In genomic region chr2:98086491-98087446, GRCh38 we compare ENCODE assay signal across 8 cellular contexts. TPM values are rescaled to one million over a fixed set of nuclear protein-coding genes. Genes with fewer than 3 reads are reported as not detected.
DNase-seq lines count a peak whose midpoint lies in the region; ATAC-seq and TF ChIP-seq lines count a peak whose summit lies in the region.

VWA3B (plus strand) TSS chr2:98087167; CDS start chr2:98093093, 5,926 bp downstream.

- H3K27ac ChIP-seq in hepatocyte (no peak within 1 kb of the TSS), sigmoid colon (peak within 1 kb of the TSS in 1 of 4 donors; percentile 11)

- H3K9me2 ChIP-seq in hepatocyte (replicated peaks; ENCODE audit: insufficient read depth), result no peaks in the 10 kb centered on the region

- H3K27me3 Mint-ChIP-seq in CD14-positive monocyte (ENCODE audit: low read depth in 3 of 3), result peaks cover 15 to 29% (median 25%) of the 10 kb centered on the region in 3 donors

- H3K36me3 ChIP-seq in hepatocyte (replicated peaks; ENCODE audit: insufficient read depth, low read depth) (no peaks in the 10 kb centered on the region), sigmoid colon (no peaks in the 10 kb centered on the region)

- 1% methylated on average over 73 of the region's 74 CpGs for WGBS in hepatocyte (ENCODE audit: low lambda C conversion rate, missing lambda C conversion rate)
- 1 to 3% methylated on average over 74 of the region's 74 CpGs for WGBS in sigmoid colon, 2 donors

- peaks cover 0 to 2% of the 10 kb centered on the region in 2 donors for H3K36me3 Mint-ChIP-seq in CD14-positive monocyte

- H3K27ac Mint-ChIP-seq in CD14-positive monocyte, result peak within 1 kb of the TSS; percentile 75 to 95 (median 88)

- peak within 1 kb of the TSS; percentile 72 to 93 for H3K4me3 Mint-ChIP-seq in CD14-positive monocyte

- H2AFZ ChIP-seq in hepatocyte, result peak within 1 kb of the TSS; percentile 69

- H4K20me1 ChIP-seq in hepatocyte (ENCODE audit: insufficient read depth, poor library complexity, severe bottlenecking), result no peaks in the 10 kb centered on the region

- no peak for TF ChIP-seq POLR2A in sigmoid colon (IDR thresholded peaks at IDR 0.05)

- no peak for TF ChIP-seq EP300 in sigmoid colon (IDR thresholded peaks at IDR 0.05)

- H3K27me3 ChIP-seq in hepatocyte, result peaks cover 3% of the 10 kb centered on the region
- H3K27me3 ChIP-seq in sigmoid colon, result no peaks in the 10 kb centered on the region

- H3K9me3 Mint-ChIP-seq in CD14-positive monocyte, result no peaks in the 10 kb centered on the region

- peak; percentile 55 for DNase-seq in CD14-positive monocyte (ENCODE audit: low spot score)
- peak; percentile 52 for DNase-seq in NOMO-1 treated with DMSO at 0.1 percent for 48 hours (lab: John Stamatoyannopoulos, UW; ENCODE audit: unreplicated experiment)
- DNase-seq in amniotic epithelial cell (ENCODE audit: low read depth), result peak; percentile 22
- peak; percentile 89 for DNase-seq in hepatocyte (ENCODE audit: low spot score)
- DNase-seq in sigmoid colon, result peak; percentile 76
- DNase-seq in Kasumi-1 (lab: John Stamatoyannopoulos, UW), result no peak

- TF ChIP-seq CTCF in CD14-positive monocyte (IDR thresholded peaks at IDR 0.05) (no peak), hepatocyte (IDR thresholded peaks at IDR 0.05; ENCODE audit: poor library complexity) (no peak), sigmoid colon (IDR thresholded peaks at IDR 0.05) (no peak)

- no peaks in the 10 kb centered on the region for H3K79me2 ChIP-seq in hepatocyte

- peak within 1 kb of the TSS; percentile 86 for H3K4me2 ChIP-seq in hepatocyte

- H3K4me1 ChIP-seq in hepatocyte (ENCODE audit: insufficient read depth), result peaks cover 4% of the 10 kb centered on the region
- peaks cover 0 to 15% (median 14%) of the 10 kb centered on the region in 4 donors for H3K4me1 ChIP-seq in sigmoid colon

- intact Hi-C loops in CD14-positive monocyte (cut with micrococcal nuclease), result loop anchor here (5.0 to 10.0 kb wide), 2 partner anchors 74 to 172 kb away; no protein-coding TSS in a partner anchor
- intact Hi-C loops in sigmoid colon (cut with DNase I), result loop anchor here (10.0 kb wide), 1 partner anchor 282 kb away; no protein-coding TSS in a partner anchor

- H3K9me3 ChIP-seq in hepatocyte (ENCODE audit: low read depth) (no peaks in the 10 kb centered on the region), sigmoid colon (no peaks in the 10 kb centered on the region)

- ATAC-seq in GM19025 (IDR thresholded peaks at IDR 0.05; ENCODE audit: low read depth, unreplicated experiment), result peak; percentile 84
- peak; percentile 89 for ATAC-seq in HG03432 (IDR thresholded peaks at IDR 0.05; ENCODE audit: unreplicated experiment)

- H3K4me1 Mint-ChIP-seq in CD14-positive monocyte, result peaks cover 63% of the 10 kb centered on the region

- H3K4me3 ChIP-seq in hepatocyte, result peak within 1 kb of the TSS; percentile 38
- peak within 1 kb of the TSS; percentile 6 to 49 (median 45) for H3K4me3 ChIP-seq in sigmoid colon

RNA-seq across cellular contexts. Expression of gene VWA3B, which starts in this region (rescaled TPM):
- polyA plus RNA-seq in CD14-positive monocyte (not detected), hepatocyte (0.80 TPM in 1 of 2 replicates, not detected in the other), sigmoid colon (1 to 10 TPM; 1.2 to 1.4 (median 1.2) TPM)
- total RNA-seq in hepatocyte (not detected in 2 replicates), sigmoid colon (under 1 TPM in 1 of 4 donors, not detected in 3; 0.55 TPM)

Comparison
In these comparisons a context has a peak if more than half of its experiments do, and no peak if none do; other contexts are left out.
1. Peak in DNase-seq in CD14-positive monocyte; RNA of the gene not detected or under 1 TPM.
2. Peak in DNase-seq, H3K4me3 ChIP-seq and H3K4me2 ChIP-seq in hepatocyte; RNA of the gene not detected or under 1 TPM.
3. DNase-seq: peak in NOMO-1 treated with DMSO at 0.1 percent for 48 hours (single experiment), amniotic epithelial cell (single experiment) and sigmoid colon (single experiment); none in Kasumi-1 (0 of 2).